ENCODE assay signal across 9 cellular contexts in genomic region chr4:154490589-154491340, GRCh38. TPM values are rescaled to one million over a fixed set of nuclear protein-coding genes. Genes with fewer than 3 reads are reported as not detected.
DNase-seq lines count a peak whose midpoint lies in the region; ATAC-seq and TF ChIP-seq lines count a peak whose summit lies in the region.
"Had no signal": no experiment of that assay in that cellular context is flagged by ENCODE, and none has a peak within 500 bp of the region (broad histone marks: within the 10 kb centered on the region; RNA-seq: fewer than 3 reads in every experiment).

No MANE protein-coding gene starts in this region.

- no peaks in the 10 kb centered on the region for H3K36me3 Mint-ChIP-seq in activated naive CD8-positive, alpha-beta T cell treated with anti-CD3 and anti-CD28 coated beads, Interleukin-2, amount 10 ng/mL, durations not matched to agents 7 days and 5 days

- DNase-seq in 8988T (peak; percentile 20), kidney tubule cell (ENCODE audit: low spot score) (peak; percentile 6), testis (no peak), KBM-7 (no peak), brain microvascular endothelial cell (no peak)
- DNase-seq in activated naive CD8-positive, alpha-beta T cell treated with anti-CD3 and anti-CD28 coated beads, Interleukin-2, amount 10 ng/mL, durations not matched to agents 7 days and 5 days: peak; percentile 52

- H3K4me1 ChIP-seq in testis: peaks cover 5% of the 10 kb centered on the region

- intact Hi-C loops in testis (cut with DNase I; ENCODE audit: low total_unique reads): no loop called here

- H3K9me3 ChIP-seq in testis: no peaks in the 10 kb centered on the region
- H3K9me3 ChIP-seq: adrenal gland had no signal

- no peak overlapping the region for H3K27ac Mint-ChIP-seq in activated naive CD8-positive, alpha-beta T cell treated with anti-CD3 and anti-CD28 coated beads, Interleukin-2, amount 10 ng/mL, durations not matched to agents 7 days and 5 days

- no peaks in the 10 kb centered on the region for H3K9me3 Mint-ChIP-seq in activated naive CD8-positive, alpha-beta T cell treated with anti-CD3 and anti-CD28 coated beads, Interleukin-2, amount 10 ng/mL, durations not matched to agents 7 days and 5 days

- no peak for TF ChIP-seq POLR2A in testis (IDR thresholded peaks at IDR 0.05)

- TF ChIP-seq CTCF in testis (IDR thresholded peaks at IDR 0.05): no peak
- TF ChIP-seq CTCF in brain microvascular endothelial cell (IDR thresholded peaks at IDR 0.05; ENCODE audit: low read depth, low read length, missing control alignments): no peak

- H3K27ac ChIP-seq in testis: no peak overlapping the region
- no peak overlapping the region for H3K27ac ChIP-seq in brain microvascular endothelial cell

- in situ Hi-C loops in KBM-7 (cut with MboI; ENCODE audit: low pct_unique_long_range_greater_than_20kb, low sequenced_read_pairs) (no loop called here), brain microvascular endothelial cell (cut with HindIII; ENCODE audit: low pct_ligation_motif_present, low sequenced_read_pairs) (no loop called here)

- 1 to 4% methylated on average over 5 to 72 of the region's 76 CpGs for WGBS in testis, 2 donors

- H3K4me3 ChIP-seq in testis (peak overlapping the region; percentile 3 to 40), brain microvascular endothelial cell (ENCODE audit: low read depth, low read length) (no peak overlapping the region)

- H3K27me3 Mint-ChIP-seq in activated naive CD8-positive, alpha-beta T cell treated with anti-CD3 and anti-CD28 coated beads, Interleukin-2, amount 10 ng/mL, durations not matched to agents 7 days and 5 days: peaks cover 72% of the 10 kb centered on the region

- H3K27me3 ChIP-seq in testis: no peaks in the 10 kb centered on the region
- peaks cover 37% of the 10 kb centered on the region for H3K27me3 ChIP-seq in brain microvascular endothelial cell (replicated peaks)

- H3K36me3 ChIP-seq in testis (ENCODE audit: low read depth, missing control alignments) (no peaks in the 10 kb centered on the region), brain microvascular endothelial cell (replicated peaks) (no peaks in the 10 kb centered on the region)
- H3K36me3 ChIP-seq: adrenal gland had no signal

- POLR2A ChIA-PET in activated naive CD8-positive, alpha-beta T cell treated with anti-CD3 and anti-CD28 coated beads, Interleukin-2, amount 10 ng/mL, durations not matched to agents 7 days and 5 days (lab: Charles Lee): no interaction called here

- ATAC-seq in GM18870 (IDR thresholded peaks at IDR 0.05; ENCODE audit: unreplicated experiment) (peak; percentile 50), HG03066 (IDR thresholded peaks at IDR 0.05; ENCODE audit: low read depth, unreplicated experiment) (peak; percentile 51)
- peak; percentile 60 for ATAC-seq in activated naive CD8-positive, alpha-beta T cell treated with anti-CD3 and anti-CD28 coated beads, Interleukin-2, amount 10 ng/mL, durations not matched to agents 7 days and 5 days (ENCODE audit: low read depth)

- peak overlapping the region; percentile 62 for H3K4me3 Mint-ChIP-seq in activated naive CD8-positive, alpha-beta T cell treated with anti-CD3 and anti-CD28 coated beads, Interleukin-2, amount 10 ng/mL, durations not matched to agents 7 days and 5 days

- H3K4me1 Mint-ChIP-seq in activated naive CD8-positive, alpha-beta T cell treated with anti-CD3 and anti-CD28 coated beads, Interleukin-2, amount 10 ng/mL, durations not matched to agents 7 days and 5 days: peaks cover 12% of the 10 kb centered on the region

RNA-seq across cellular contexts. Expression of gene DCHS2, which starts 0.8 kb away (rescaled TPM):
- total RNA-seq in activated naive CD8-positive, alpha-beta T cell treated with anti-CD3 and anti-CD28 coated beads, Interleukin-2, amount 10 ng/mL, durations not matched to agents 7 days and 5 days: under 1 TPM; 0.17 to 0.19 TPM
- total RNA-seq in testis: 1 to 10 TPM; 2.4 to 6.5 TPM
- polyA plus RNA-seq in testis (ENCODE audit: insufficient read depth, low read depth, low replicate concordance): 4.7 TPM

RNA-seq across cellular contexts. Expression of gene PLRG1, which starts 59.4 kb away (rescaled TPM):
- 10 to 100 TPM; 74.4 to 80.8 TPM for total RNA-seq in activated naive CD8-positive, alpha-beta T cell treated with anti-CD3 and anti-CD28 coated beads, Interleukin-2, amount 10 ng/mL, durations not matched to agents 7 days and 5 days
- 10 to 100 TPM; 35.3 to 46.3 TPM for total RNA-seq in testis
- 45.8 TPM for polyA plus RNA-seq in testis (ENCODE audit: insufficient read depth, low read depth, low replicate concordance)

Comparison
In these comparisons a context has a peak if more than half of its experiments do, and no peak if none do; other contexts are left out.
1. DNase-seq: peak in 8988T (single experiment), activated naive CD8-positive, alpha-beta T cell treated with anti-CD3 and anti-CD28 coated beads, Interleukin-2, amount 10 ng/mL, durations not matched to agents 7 days and 5 days (single experiment) and kidney tubule cell (single experiment); none in testis (single experiment), KBM-7 (single experiment) and brain microvascular endothelial cell (single experiment).
2. Peak in every context shown above with its lines, with median percentiles within 50 percentile points of each other: ATAC-seq.